In genomic region chr10:59965899-59966650, GRCh38 we compare ENCODE assay signal across 15 cellular contexts. TPM values are rescaled to one million over a fixed set of nuclear protein-coding genes. Genes with fewer than 3 reads are reported as not detected.
DNase-seq lines count a peak whose midpoint lies in the region; ATAC-seq and TF ChIP-seq lines count a peak whose summit lies in the region.
"Had no signal": no experiment of that assay in that cellular context is flagged by ENCODE, and none has a peak within 500 bp of the region (broad histone marks: within the 10 kb centered on the region; RNA-seq: fewer than 3 reads in every experiment).

No MANE protein-coding gene starts in this region.

- DNase-seq in Calu3: no peak
- peak; percentile 61 for DNase-seq in NCI-H1694 (lab: John Stamatoyannopoulos, UW)
- no peak for DNase-seq in breast epithelium (ENCODE audit: low spot score in 2 of 2)
- no peak for DNase-seq in NCI-H1048 (lab: John Stamatoyannopoulos, UW)
- DNase-seq in activated T-cell treated with anti-CD3 and anti-CD28 coated beads, Interleukin-2, amount 50 U/mL, for 72 hours: no peak
- DNase-seq: activated CD4-positive, alpha-beta T cell treated with anti-CD3 and anti-CD28 coated beads for 36 hours; central memory CD4-positive, alpha-beta T cell; glutamatergic neuron; naive B cell; NCI-H1417 treated with DMSO at 0.1 percent for 48 hours; NCI-H226; stimulated activated CD4-positive, alpha-beta T cell treated with anti-CD3 and anti-CD28 coated beads, Interleukin-4, amount 100 ng/mL, for 1 hour had no signal

- CTCF ChIA-PET in Calu3 (lab: Charles Lee): interaction anchor here (0.6 to 1.2 kb wide), 3 partner anchors 26 to 66 kb away, joined by 3 to 9 read pairs (median 3); partner anchors contain the start of gene CCDC6

- peaks cover 67% of the 10 kb centered on the region for H3K4me1 Mint-ChIP-seq in Calu3 (ENCODE audit: low read depth, unreplicated experiment)
- H3K4me1 Mint-ChIP-seq in activated T-cell treated with anti-CD3 and anti-CD28 coated beads, Interleukin-2, amount 50 U/mL, for 72 hours (ENCODE audit: low read depth): no peaks in the 10 kb centered on the region
- H3K4me1 Mint-ChIP-seq: activated CD4-positive, alpha-beta T cell treated with anti-CD3 and anti-CD28 coated beads for 36 hours had no signal

- peaks cover 15% of the 10 kb centered on the region for H3K36me3 Mint-ChIP-seq in Calu3 (ENCODE audit: insufficient read depth, unreplicated experiment)
- no peaks in the 10 kb centered on the region for H3K36me3 Mint-ChIP-seq in activated T-cell treated with anti-CD3 and anti-CD28 coated beads, Interleukin-2, amount 50 U/mL, for 72 hours (ENCODE audit: insufficient read depth in 2 of 2)
- H3K36me3 Mint-ChIP-seq: naive B cell had no signal

- TF ChIP-seq POLR2A in breast epithelium (IDR thresholded peaks at IDR 0.05): no peak

- no peak overlapping the region for H3K4me3 ChIP-seq in breast epithelium
- H3K4me3 ChIP-seq in skin epidermis: no peak overlapping the region
- H3K4me3 ChIP-seq: lung had no signal

- H3K9me3 ChIP-seq in breast epithelium: no peaks in the 10 kb centered on the region

- TF ChIP-seq CTCF in Calu3 (IDR thresholded peaks at IDR 0.05; ENCODE audit: unreplicated experiment) (no peak), breast epithelium (IDR thresholded peaks at IDR 0.05) (no peak)

- peak overlapping the region; percentile 8 for H3K4me3 Mint-ChIP-seq in Calu3 (ENCODE audit: low read depth, unreplicated experiment)
- no peak overlapping the region for H3K4me3 Mint-ChIP-seq in activated T-cell treated with anti-CD3 and anti-CD28 coated beads, Interleukin-2, amount 50 U/mL, for 72 hours
- H3K4me3 Mint-ChIP-seq: activated CD4-positive, alpha-beta T cell treated with anti-CD3 and anti-CD28 coated beads for 36 hours; naive B cell had no signal

- H3K27ac ChIP-seq in breast epithelium (peak overlapping the region; percentile 78 to 86), skin epidermis (peak overlapping the region in 13 of 21 experiments; percentile 6 to 72 (median 54))

- no peaks in the 10 kb centered on the region for H3K27me3 ChIP-seq in breast epithelium

- H3K4me1 ChIP-seq in breast epithelium: no peaks in the 10 kb centered on the region

- no peak for ATAC-seq in HG03025 (IDR thresholded peaks at IDR 0.05; ENCODE audit: low FRiP score, unreplicated experiment)
- ATAC-seq in activated T-cell treated with anti-CD3 and anti-CD28 coated beads, Interleukin-2, amount 50 U/mL, for 72 hours (replicated peaks in 1 of 2): no peak
- ATAC-seq: activated CD4-positive, alpha-beta T cell treated with anti-CD3 and anti-CD28 coated beads for 36 hours had no signal

- H3K36me3 ChIP-seq in breast epithelium: no peaks in the 10 kb centered on the region

- no TSS peak for BruUV-seq in Calu3 (replicated peaks; lab: Mats Ljungman, UMichigan)

- intact Hi-C loops in Calu3 (cut with micrococcal nuclease; ENCODE audit: unreplicated experiment) (loop anchor here (1.0 to 2.0 kb wide), 4 partner anchors 25 to 67 kb away; no protein-coding TSS in a partner anchor), breast epithelium (cut with DNase I; ENCODE audit: low total_unique reads) (no loop called here)

- H3K27ac Mint-ChIP-seq in Calu3 (ENCODE audit: unreplicated experiment): peak overlapping the region; percentile 80
- no peak overlapping the region for H3K27ac Mint-ChIP-seq in activated T-cell treated with anti-CD3 and anti-CD28 coated beads, Interleukin-2, amount 50 U/mL, for 72 hours
- H3K27ac Mint-ChIP-seq: activated CD4-positive, alpha-beta T cell treated with anti-CD3 and anti-CD28 coated beads for 36 hours had no signal

- H3K9me3 Mint-ChIP-seq in Calu3 (ENCODE audit: low read depth, unreplicated experiment): peaks cover 3% of the 10 kb centered on the region
- H3K9me3 Mint-ChIP-seq in activated T-cell treated with anti-CD3 and anti-CD28 coated beads, Interleukin-2, amount 50 U/mL, for 72 hours: peaks cover 0 to 1% of the 10 kb centered on the region in 2 donors
- H3K9me3 Mint-ChIP-seq: naive B cell had no signal

- no peaks in the 10 kb centered on the region for H3K27me3 Mint-ChIP-seq in Calu3 (ENCODE audit: unreplicated experiment)
- H3K27me3 Mint-ChIP-seq in activated T-cell treated with anti-CD3 and anti-CD28 coated beads, Interleukin-2, amount 50 U/mL, for 72 hours (ENCODE audit: low read depth): no peaks in the 10 kb centered on the region
- H3K27me3 Mint-ChIP-seq: activated CD4-positive, alpha-beta T cell treated with anti-CD3 and anti-CD28 coated beads for 36 hours had no signal

RNA-seq across cellular contexts. Expression of gene CCDC6, which starts 59.7 kb away (rescaled TPM):
- total RNA-seq in Calu3 (2022) (111 and 115 TPM in 2 replicates), breast epithelium (10 to 100 TPM; 31.4 to 85.6 (median 44.9) TPM)
- 100 to 1,000 TPM in 1 of 2 donors, 10 to 100 TPM in 1; 77.7 to 107 TPM for total RNA-seq in activated T-cell treated with anti-CD3 and anti-CD28 coated beads, Interleukin-2, amount 50 U/mL, for 72 hours
